1 cellular context compared by ENCODE assay signal in genomic region chr4:109432676-109433075, GRCh38.
TF ChIP-seq lines count a peak whose summit lies in the region.

No MANE protein-coding gene starts in this region.

TF ChIP-seq in GM23338, 12 proteins besides CTCF, POLR2A, EP300 and RAD21:
- TF ChIP-seq, protein P1, sequence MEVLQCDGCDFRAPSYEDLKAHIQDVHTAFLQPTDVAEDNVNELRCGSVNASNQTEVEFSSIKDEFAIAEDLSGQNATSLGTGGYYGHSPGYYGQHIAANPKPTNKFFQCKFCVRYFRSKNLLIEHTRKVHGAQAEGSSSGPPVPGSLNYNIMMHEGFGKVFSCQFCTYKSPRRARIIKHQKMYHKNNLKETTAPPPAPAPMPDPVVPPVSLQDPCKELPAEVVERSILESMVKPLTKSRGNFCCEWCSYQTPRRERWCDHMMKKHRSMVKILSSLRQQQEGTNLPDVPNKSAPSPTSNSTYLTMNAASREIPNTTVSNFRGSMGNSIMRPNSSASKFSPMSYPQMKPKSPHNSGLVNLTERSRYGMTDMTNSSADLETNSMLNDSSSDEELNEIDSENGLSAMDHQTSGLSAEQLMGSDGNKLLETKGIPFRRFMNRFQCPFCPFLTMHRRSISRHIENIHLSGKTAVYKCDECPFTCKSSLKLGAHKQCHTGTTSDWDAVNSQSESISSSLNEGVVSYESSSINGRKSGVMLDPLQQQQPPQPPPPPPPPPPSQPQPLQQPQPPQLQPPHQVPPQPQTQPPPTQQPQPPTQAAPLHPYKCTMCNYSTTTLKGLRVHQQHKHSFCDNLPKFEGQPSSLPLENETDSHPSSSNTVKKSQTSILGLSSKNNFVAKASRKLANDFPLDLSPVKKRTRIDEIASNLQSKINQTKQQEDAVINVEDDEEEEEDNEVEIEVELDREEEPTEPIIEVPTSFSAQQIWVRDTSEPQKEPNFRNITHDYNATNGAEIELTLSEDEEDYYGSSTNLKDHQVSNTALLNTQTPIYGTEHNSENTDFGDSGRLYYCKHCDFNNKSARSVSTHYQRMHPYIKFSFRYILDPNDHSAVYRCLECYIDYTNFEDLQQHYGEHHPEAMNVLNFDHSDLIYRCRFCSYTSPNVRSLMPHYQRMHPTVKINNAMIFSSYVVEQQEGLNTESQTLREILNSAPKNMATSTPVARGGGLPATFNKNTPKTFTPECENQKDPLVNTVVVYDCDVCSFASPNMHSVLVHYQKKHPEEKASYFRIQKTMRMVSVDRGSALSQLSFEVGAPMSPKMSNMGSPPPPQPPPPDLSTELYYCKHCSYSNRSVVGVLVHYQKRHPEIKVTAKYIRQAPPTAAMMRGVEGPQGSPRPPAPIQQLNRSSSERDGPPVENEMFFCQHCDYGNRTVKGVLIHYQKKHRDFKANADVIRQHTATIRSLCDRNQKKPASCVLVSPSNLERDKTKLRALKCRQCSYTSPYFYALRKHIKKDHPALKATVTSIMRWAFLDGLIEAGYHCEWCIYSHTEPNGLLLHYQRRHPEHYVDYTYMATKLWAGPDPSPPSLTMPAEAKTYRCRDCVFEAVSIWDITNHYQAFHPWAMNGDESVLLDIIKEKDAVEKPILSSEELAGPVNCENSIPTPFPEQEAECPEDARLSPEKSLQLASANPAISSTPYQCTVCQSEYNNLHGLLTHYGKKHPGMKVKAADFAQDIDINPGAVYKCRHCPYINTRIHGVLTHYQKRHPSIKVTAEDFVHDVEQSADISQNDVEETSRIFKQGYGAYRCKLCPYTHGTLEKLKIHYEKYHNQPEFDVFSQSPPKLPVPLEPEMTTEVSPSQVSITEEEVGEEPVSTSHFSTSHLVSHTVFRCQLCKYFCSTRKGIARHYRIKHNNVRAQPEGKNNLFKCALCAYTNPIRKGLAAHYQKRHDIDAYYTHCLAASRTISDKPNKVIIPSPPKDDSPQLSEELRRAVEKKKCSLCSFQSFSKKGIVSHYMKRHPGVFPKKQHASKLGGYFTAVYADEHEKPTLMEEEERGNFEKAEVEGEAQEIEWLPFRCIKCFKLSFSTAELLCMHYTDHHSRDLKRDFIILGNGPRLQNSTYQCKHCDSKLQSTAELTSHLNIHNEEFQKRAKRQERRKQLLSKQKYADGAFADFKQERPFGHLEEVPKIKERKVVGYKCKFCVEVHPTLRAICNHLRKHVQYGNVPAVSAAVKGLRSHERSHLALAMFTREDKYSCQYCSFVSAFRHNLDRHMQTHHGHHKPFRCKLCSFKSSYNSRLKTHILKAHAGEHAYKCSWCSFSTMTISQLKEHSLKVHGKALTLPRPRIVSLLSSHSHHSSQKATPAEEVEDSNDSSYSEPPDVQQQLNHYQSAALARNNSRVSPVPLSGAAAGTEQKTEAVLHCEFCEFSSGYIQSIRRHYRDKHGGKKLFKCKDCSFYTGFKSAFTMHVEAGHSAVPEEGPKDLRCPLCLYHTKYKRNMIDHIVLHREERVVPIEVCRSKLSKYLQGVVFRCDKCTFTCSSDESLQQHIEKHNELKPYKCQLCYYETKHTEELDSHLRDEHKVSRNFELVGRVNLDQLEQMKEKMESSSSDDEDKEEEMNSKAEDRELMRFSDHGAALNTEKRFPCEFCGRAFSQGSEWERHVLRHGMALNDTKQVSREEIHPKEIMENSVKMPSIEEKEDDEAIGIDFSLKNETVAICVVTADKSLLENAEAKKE (CRISPR knock-in tag; IDR thresholded peaks at IDR 0.05): no peak
- TF ChIP-seq, protein P2, sequence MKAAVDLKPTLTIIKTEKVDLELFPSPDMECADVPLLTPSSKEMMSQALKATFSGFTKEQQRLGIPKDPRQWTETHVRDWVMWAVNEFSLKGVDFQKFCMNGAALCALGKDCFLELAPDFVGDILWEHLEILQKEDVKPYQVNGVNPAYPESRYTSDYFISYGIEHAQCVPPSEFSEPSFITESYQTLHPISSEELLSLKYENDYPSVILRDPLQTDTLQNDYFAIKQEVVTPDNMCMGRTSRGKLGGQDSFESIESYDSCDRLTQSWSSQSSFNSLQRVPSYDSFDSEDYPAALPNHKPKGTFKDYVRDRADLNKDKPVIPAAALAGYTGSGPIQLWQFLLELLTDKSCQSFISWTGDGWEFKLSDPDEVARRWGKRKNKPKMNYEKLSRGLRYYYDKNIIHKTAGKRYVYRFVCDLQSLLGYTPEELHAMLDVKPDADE (IDR thresholded peaks at IDR 0.05): no peak
- TF ChIP-seq STAT1 (IDR thresholded peaks at IDR 0.05; ENCODE audit: unreplicated experiment) (no peak), POLR2AphosphoS5 (IDR thresholded peaks at IDR 0.05; ENCODE audit: low read depth) (no peak), JUNB (IDR thresholded peaks at IDR 0.05; ENCODE audit: unreplicated experiment) (no peak), EZH2phosphoT487 (IDR thresholded peaks at IDR 0.05; ENCODE audit: unreplicated experiment) (no peak), NANOG (IDR thresholded peaks at IDR 0.05; ENCODE audit: borderline replicate concordance) (no peak), ZNF331 (CRISPR knock-in tag; IDR thresholded peaks at IDR 0.05; ENCODE audit: low read depth) (no peak), EZH2 (IDR thresholded peaks at IDR 0.05; ENCODE audit: low read depth, unreplicated experiment) (no peak), REST (IDR thresholded peaks at IDR 0.05; ENCODE audit: unreplicated experiment) (no peak), CREB1 (CRISPR knock-in tag; IDR thresholded peaks at IDR 0.05; ENCODE audit: low read depth) (no peak), ZNF114 (CRISPR knock-in tag; IDR thresholded peaks at IDR 0.05) (no peak)
